8 cellular contexts compared by ENCODE assay signal in the genomic region with DNA sequence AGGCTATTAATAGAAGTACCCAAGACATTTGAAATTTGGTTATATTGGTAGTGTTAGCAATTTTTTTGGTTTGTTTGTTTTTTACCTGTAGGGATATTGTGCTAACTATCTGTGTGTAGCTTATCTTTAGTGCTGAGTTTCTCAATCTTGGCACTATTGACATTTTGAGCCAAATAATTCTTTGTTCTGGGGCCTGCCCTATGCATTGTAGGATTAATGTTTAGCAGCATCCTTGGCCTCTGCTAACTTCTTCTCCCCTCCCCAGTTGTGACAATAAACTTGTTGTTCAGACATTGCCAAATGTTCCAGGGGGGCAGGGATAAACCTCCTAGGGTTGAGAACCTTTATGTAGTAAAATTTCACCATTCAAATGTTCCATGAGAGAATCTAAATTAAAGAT.
"Had no signal": no experiment of that assay in that cellular context is flagged by ENCODE, and none has a peak within 500 bp of the region (broad histone marks: within the 10 kb centered on the region; RNA-seq: fewer than 3 reads in every experiment).

No MANE protein-coding gene starts in this region.

- DNase-seq: GDM1, GF-D8 had no signal

- H3K4me3 ChIP-seq: GM12878 had no signal

- ATAC-seq: GM12878 had no signal

- FAIRE-seq: G401.6, GM12878, GM12891, GM12892, GM18507, GM19239 had no signal
